In the genomic region with DNA sequence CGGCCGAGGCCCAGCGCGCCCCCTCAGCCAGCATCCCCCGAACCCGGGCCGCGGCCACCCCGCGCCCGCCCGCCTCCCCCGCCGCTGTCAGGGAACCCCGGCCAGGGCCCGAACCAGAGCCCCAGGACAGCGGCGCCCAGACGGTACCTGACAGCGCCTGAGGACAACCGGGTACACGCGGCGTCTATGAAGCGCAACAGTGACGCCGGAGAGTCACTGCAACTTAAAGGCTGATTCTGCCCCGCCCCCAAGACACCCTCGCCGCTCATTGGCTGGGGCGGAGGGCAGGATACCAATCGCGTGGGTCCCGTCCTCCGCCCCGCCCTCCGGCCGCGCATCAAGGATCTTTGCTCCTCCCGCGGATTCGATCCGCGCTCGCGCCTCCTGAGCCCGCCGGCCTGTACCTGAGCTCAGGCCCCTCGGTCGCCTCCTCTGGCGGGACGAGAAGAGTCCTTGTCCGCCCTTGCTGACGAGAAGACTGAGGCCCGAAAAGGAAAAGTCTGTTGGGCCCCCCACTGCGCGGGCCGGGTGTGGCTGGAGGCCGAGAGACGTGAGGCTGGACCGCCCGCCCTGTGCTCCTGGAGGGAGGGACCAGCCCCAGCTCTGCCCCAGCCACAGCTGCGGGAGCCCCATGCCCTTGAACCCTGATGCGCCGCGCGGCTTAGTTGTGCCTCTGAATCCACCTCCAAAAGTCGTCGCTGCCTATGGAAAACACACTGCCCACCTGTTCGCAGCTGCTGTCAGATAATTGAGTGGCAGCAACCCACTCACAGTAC, we compare ENCODE assay signal across 1 cellular context.
A peak's percentile ranks its signal among the peaks of the same experiment; 100 is the strongest.
TF ChIP-seq lines count a peak whose summit lies in the region.

A gene (minus strand): TSS at position 198 of the 776 bp plus-strand sequence. CDS start 6,752 bp downstream, outside the sequence.

TF ChIP-seq in HepG2, 621 proteins besides CTCF, POLR2A, EP300 and RAD21 (continued from another document and continues in another):
- TF ChIP-seq, protein P1, sequence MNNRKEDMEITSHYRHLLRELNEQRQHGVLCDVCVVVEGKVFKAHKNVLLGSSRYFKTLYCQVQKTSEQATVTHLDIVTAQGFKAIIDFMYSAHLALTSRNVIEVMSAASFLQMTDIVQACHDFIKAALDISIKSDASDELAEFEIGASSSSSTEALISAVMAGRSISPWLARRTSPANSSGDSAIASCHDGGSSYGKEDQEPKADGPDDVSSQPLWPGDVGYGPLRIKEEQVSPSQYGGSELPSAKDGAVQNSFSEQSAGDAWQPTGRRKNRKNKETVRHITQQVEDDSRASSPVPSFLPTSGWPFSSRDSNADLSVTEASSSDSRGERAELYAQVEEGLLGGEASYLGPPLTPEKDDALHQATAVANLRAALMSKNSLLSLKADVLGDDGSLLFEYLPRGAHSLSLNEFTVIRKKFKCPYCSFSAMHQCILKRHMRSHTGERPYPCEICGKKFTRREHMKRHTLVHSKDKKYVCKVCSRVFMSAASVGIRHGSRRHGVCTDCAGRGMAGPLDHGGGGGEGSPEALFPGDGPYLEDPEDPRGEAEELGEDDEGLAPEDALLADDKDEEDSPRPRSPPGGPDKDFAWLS (CRISPR knock-in tag; IDR thresholded peaks at IDR 0.05; ENCODE audit: borderline replicate concordance) = 0 out of 2 replicates have a peak, but pooled peaks have one; percentile 43
- TF ChIP-seq MAFF (IDR thresholded peaks at IDR 0.05; ENCODE audit: low read depth, low read length) = no peak
- TF ChIP-seq, protein P2, sequence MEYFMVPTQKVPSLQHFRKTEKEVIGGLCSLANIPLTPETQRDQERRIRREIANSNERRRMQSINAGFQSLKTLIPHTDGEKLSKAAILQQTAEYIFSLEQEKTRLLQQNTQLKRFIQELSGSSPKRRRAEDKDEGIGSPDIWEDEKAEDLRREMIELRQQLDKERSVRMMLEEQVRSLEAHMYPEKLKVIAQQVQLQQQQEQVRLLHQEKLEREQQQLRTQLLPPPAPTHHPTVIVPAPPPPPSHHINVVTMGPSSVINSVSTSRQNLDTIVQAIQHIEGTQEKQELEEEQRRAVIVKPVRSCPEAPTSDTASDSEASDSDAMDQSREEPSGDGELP (IDR thresholded peaks at IDR 0.05; ENCODE audit: borderline replicate concordance, low read depth) = peak; percentile 69; the same call in 1 of the 2 replicates
- TF ChIP-seq FOSL1 (CRISPR knock-in tag; IDR thresholded peaks at IDR 0.05; ENCODE audit: borderline replicate concordance) = no peak
- TF ChIP-seq, protein P3, sequence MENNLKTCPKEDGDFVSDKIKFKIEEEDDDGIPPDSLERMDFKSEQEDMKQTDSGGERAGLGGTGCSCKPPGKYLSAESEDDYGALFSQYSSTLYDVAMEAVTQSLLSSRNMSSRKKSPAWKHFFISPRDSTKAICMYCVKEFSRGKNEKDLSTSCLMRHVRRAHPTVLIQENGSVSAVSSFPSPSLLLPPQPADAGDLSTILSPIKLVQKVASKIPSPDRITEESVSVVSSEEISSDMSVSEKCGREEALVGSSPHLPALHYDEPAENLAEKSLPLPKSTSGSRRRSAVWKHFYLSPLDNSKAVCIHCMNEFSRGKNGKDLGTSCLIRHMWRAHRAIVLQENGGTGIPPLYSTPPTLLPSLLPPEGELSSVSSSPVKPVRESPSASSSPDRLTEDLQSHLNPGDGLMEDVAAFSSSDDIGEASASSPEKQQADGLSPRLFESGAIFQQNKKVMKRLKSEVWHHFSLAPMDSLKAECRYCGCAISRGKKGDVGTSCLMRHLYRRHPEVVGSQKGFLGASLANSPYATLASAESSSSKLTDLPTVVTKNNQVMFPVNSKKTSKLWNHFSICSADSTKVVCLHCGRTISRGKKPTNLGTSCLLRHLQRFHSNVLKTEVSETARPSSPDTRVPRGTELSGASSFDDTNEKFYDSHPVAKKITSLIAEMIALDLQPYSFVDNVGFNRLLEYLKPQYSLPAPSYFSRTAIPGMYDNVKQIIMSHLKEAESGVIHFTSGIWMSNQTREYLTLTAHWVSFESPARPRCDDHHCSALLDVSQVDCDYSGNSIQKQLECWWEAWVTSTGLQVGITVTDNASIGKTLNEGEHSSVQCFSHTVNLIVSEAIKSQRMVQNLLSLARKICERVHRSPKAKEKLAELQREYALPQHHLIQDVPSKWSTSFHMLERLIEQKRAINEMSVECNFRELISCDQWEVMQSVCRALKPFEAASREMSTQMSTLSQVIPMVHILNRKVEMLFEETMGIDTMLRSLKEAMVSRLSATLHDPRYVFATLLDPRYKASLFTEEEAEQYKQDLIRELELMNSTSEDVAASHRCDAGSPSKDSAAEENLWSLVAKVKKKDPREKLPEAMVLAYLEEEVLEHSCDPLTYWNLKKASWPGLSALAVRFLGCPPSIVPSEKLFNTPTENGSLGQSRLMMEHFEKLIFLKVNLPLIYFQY (CRISPR knock-in tag; IDR thresholded peaks at IDR 0.05; ENCODE audit: borderline replicate concordance) = peak; percentile 34; the same call in 1 of the 2 replicates
- TF ChIP-seq, protein P4, sequence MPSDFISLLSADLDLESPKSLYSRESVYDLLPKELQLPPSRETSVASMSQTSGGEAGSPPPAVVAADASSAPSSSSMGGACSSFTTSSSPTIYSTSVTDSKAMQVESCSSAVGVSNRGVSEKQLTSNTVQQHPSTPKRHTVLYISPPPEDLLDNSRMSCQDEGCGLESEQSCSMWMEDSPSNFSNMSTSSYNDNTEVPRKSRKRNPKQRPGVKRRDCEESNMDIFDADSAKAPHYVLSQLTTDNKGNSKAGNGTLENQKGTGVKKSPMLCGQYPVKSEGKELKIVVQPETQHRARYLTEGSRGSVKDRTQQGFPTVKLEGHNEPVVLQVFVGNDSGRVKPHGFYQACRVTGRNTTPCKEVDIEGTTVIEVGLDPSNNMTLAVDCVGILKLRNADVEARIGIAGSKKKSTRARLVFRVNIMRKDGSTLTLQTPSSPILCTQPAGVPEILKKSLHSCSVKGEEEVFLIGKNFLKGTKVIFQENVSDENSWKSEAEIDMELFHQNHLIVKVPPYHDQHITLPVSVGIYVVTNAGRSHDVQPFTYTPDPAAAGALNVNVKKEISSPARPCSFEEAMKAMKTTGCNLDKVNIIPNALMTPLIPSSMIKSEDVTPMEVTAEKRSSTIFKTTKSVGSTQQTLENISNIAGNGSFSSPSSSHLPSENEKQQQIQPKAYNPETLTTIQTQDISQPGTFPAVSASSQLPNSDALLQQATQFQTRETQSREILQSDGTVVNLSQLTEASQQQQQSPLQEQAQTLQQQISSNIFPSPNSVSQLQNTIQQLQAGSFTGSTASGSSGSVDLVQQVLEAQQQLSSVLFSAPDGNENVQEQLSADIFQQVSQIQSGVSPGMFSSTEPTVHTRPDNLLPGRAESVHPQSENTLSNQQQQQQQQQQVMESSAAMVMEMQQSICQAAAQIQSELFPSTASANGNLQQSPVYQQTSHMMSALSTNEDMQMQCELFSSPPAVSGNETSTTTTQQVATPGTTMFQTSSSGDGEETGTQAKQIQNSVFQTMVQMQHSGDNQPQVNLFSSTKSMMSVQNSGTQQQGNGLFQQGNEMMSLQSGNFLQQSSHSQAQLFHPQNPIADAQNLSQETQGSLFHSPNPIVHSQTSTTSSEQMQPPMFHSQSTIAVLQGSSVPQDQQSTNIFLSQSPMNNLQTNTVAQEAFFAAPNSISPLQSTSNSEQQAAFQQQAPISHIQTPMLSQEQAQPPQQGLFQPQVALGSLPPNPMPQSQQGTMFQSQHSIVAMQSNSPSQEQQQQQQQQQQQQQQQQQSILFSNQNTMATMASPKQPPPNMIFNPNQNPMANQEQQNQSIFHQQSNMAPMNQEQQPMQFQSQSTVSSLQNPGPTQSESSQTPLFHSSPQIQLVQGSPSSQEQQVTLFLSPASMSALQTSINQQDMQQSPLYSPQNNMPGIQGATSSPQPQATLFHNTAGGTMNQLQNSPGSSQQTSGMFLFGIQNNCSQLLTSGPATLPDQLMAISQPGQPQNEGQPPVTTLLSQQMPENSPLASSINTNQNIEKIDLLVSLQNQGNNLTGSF (CRISPR knock-in tag; IDR thresholded peaks at IDR 0.05) = no peak
- TF ChIP-seq, protein P5, sequence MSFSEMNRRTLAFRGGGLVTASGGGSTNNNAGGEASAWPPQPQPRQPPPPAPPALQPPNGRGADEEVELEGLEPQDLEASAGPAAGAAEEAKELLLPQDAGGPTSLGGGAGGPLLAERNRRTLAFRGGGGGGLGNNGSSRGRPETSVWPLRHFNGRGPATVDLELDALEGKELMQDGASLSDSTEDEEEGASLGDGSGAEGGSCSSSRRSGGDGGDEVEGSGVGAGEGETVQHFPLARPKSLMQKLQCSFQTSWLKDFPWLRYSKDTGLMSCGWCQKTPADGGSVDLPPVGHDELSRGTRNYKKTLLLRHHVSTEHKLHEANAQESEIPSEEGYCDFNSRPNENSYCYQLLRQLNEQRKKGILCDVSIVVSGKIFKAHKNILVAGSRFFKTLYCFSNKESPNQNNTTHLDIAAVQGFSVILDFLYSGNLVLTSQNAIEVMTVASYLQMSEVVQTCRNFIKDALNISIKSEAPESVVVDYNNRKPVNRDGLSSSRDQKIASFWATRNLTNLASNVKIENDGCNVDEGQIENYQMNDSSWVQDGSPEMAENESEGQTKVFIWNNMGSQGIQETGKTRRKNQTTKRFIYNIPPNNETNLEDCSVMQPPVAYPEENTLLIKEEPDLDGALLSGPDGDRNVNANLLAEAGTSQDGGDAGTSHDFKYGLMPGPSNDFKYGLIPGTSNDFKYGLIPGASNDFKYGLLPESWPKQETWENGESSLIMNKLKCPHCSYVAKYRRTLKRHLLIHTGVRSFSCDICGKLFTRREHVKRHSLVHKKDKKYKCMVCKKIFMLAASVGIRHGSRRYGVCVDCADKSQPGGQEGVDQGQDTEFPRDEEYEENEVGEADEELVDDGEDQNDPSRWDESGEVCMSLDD (CRISPR knock-in tag; IDR thresholded peaks at IDR 0.05; ENCODE audit: borderline replicate concordance) = no peak
- TF ChIP-seq, protein P6, sequence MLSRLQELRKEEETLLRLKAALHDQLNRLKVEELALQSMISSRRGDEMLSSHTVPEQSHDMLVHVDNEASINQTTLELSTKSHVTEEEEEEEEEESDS (CRISPR knock-in tag; IDR thresholded peaks at IDR 0.05; ENCODE audit: borderline replicate concordance) = no peak
- no peak for TF ChIP-seq ARNT (IDR thresholded peaks at IDR 0.05)
- no peak for TF ChIP-seq IKZF4 (CRISPR knock-in tag; IDR thresholded peaks at IDR 0.05; ENCODE audit: borderline replicate concordance, low read depth, not compliant biosample characterization)
- TF ChIP-seq ZNF230 (CRISPR knock-in tag; IDR thresholded peaks at IDR 0.05) = peak; percentile 51; the same call in 1 of the 2 replicates
- no peak for TF ChIP-seq NR1H2 (CRISPR knock-in tag; IDR thresholded peaks at IDR 0.05; ENCODE audit: borderline replicate concordance, low read depth)
- TF ChIP-seq KDM3A (CRISPR knock-in tag; IDR thresholded peaks at IDR 0.05; ENCODE audit: low read depth) = peak; percentile 65; the same call in 1 of the 2 replicates
- TF ChIP-seq DPF2 (CRISPR knock-in tag; IDR thresholded peaks at IDR 0.05; ENCODE audit: borderline replicate concordance, low read depth) = 0 out of 2 replicates have a peak, but pooled peaks have one; percentile 22
- TF ChIP-seq, protein P7, sequence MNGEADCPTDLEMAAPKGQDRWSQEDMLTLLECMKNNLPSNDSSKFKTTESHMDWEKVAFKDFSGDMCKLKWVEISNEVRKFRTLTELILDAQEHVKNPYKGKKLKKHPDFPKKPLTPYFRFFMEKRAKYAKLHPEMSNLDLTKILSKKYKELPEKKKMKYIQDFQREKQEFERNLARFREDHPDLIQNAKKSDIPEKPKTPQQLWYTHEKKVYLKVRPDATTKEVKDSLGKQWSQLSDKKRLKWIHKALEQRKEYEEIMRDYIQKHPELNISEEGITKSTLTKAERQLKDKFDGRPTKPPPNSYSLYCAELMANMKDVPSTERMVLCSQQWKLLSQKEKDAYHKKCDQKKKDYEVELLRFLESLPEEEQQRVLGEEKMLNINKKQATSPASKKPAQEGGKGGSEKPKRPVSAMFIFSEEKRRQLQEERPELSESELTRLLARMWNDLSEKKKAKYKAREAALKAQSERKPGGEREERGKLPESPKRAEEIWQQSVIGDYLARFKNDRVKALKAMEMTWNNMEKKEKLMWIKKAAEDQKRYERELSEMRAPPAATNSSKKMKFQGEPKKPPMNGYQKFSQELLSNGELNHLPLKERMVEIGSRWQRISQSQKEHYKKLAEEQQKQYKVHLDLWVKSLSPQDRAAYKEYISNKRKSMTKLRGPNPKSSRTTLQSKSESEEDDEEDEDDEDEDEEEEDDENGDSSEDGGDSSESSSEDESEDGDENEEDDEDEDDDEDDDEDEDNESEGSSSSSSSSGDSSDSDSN (CRISPR knock-in tag; IDR thresholded peaks at IDR 0.05) = peak; percentile 75
- TF ChIP-seq HDAC2 (CRISPR knock-in tag; IDR thresholded peaks at IDR 0.05) = peak; percentile 47; the same call in 1 of the 2 replicates
- TF ChIP-seq, protein P8, sequence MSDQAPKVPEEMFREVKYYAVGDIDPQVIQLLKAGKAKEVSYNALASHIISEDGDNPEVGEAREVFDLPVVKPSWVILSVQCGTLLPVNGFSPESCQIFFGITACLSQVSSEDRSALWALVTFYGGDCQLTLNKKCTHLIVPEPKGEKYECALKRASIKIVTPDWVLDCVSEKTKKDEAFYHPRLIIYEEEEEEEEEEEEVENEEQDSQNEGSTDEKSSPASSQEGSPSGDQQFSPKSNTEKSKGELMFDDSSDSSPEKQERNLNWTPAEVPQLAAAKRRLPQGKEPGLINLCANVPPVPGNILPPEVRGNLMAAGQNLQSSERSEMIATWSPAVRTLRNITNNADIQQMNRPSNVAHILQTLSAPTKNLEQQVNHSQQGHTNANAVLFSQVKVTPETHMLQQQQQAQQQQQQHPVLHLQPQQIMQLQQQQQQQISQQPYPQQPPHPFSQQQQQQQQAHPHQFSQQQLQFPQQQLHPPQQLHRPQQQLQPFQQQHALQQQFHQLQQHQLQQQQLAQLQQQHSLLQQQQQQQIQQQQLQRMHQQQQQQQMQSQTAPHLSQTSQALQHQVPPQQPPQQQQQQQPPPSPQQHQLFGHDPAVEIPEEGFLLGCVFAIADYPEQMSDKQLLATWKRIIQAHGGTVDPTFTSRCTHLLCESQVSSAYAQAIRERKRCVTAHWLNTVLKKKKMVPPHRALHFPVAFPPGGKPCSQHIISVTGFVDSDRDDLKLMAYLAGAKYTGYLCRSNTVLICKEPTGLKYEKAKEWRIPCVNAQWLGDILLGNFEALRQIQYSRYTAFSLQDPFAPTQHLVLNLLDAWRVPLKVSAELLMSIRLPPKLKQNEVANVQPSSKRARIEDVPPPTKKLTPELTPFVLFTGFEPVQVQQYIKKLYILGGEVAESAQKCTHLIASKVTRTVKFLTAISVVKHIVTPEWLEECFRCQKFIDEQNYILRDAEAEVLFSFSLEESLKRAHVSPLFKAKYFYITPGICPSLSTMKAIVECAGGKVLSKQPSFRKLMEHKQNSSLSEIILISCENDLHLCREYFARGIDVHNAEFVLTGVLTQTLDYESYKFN (CRISPR knock-in tag; conservative IDR thresholded peaks at IDR 0.05) = peak; percentile 88
- TF ChIP-seq, protein P9, sequence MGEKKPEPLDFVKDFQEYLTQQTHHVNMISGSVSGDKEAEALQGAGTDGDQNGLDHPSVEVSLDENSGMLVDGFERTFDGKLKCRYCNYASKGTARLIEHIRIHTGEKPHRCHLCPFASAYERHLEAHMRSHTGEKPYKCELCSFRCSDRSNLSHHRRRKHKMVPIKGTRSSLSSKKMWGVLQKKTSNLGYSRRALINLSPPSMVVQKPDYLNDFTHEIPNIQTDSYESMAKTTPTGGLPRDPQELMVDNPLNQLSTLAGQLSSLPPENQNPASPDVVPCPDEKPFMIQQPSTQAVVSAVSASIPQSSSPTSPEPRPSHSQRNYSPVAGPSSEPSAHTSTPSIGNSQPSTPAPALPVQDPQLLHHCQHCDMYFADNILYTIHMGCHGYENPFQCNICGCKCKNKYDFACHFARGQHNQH (CRISPR knock-in tag; IDR thresholded peaks at IDR 0.05) = 0 out of 2 replicates have a peak, but pooled peaks have one; percentile 67
- no peak for TF ChIP-seq ATM (IDR thresholded peaks at IDR 0.05; ENCODE audit: borderline replicate concordance)
- TF ChIP-seq ZNF160 (CRISPR knock-in tag; IDR thresholded peaks at IDR 0.05) = no peak
